Comparison of ENCODE assay signal across 1 cellular context in the genomic region with DNA sequence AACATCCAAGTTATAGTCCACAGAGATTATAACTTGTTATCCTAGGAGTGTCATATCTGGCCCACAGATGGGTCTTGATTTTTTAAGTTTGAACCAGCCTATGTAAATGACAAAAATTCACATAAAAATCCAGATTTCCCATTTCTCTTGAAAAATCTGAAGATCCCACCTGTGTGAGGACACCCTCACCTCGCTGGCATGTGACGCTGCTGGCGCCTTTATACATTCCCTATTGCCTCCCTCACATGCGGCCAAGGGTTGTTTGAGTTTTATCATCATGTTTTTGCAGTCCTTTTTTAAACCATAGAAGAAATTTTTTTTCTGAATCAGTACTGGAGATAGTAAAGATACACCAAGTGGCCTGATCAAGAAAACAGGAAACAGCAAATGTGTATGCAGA.
TF ChIP-seq lines count a peak whose summit lies in the region.

No MANE protein-coding gene starts in this region.

TF ChIP-seq in WTC11, 78 proteins besides CTCF, POLR2A, EP300 and RAD21 (continued from another document):
- TF ChIP-seq AFF4 (CRISPR knock-in tag; IDR thresholded peaks at IDR 0.05; ENCODE audit: borderline replicate concordance) = no peak
- TF ChIP-seq, protein P1, sequence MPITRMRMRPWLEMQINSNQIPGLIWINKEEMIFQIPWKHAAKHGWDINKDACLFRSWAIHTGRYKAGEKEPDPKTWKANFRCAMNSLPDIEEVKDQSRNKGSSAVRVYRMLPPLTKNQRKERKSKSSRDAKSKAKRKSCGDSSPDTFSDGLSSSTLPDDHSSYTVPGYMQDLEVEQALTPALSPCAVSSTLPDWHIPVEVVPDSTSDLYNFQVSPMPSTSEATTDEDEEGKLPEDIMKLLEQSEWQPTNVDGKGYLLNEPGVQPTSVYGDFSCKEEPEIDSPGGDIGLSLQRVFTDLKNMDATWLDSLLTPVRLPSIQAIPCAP (CRISPR knock-in tag; IDR thresholded peaks at IDR 0.05) = no peak
- no peak for TF ChIP-seq ZNF138 (CRISPR knock-in tag; conservative IDR thresholded peaks at IDR 0.05)
- no peak for TF ChIP-seq USF1 (CRISPR knock-in tag; IDR thresholded peaks at IDR 0.05)
- TF ChIP-seq ZNF317 (CRISPR knock-in tag; IDR thresholded peaks at IDR 0.05; ENCODE audit: borderline replicate concordance, low read depth) = no peak
- TF ChIP-seq RORB (CRISPR knock-in tag; IDR thresholded peaks at IDR 0.05) = no peak
- TF ChIP-seq HMGA2 (CRISPR knock-in tag; IDR thresholded peaks at IDR 0.05) = no peak
- TF ChIP-seq ESRRA (CRISPR knock-in tag; IDR thresholded peaks at IDR 0.05; ENCODE audit: borderline replicate concordance) = no peak
- no peak for TF ChIP-seq ZNF121 (CRISPR knock-in tag; IDR thresholded peaks at IDR 0.05)
